ENCODE assay signal across 1 cellular context in genomic region chr19:44905437-44906160, GRCh38.
TF ChIP-seq lines count a peak whose summit lies in the region.

TSS of gene APOE (plus strand) at chr19:44905796. CDS start at chr19:44906625, 829 bp downstream.

TF ChIP-seq in HCT116, 20 proteins besides CTCF, POLR2A, EP300 and RAD21 (continued from another document):
- TF ChIP-seq, protein P1, sequence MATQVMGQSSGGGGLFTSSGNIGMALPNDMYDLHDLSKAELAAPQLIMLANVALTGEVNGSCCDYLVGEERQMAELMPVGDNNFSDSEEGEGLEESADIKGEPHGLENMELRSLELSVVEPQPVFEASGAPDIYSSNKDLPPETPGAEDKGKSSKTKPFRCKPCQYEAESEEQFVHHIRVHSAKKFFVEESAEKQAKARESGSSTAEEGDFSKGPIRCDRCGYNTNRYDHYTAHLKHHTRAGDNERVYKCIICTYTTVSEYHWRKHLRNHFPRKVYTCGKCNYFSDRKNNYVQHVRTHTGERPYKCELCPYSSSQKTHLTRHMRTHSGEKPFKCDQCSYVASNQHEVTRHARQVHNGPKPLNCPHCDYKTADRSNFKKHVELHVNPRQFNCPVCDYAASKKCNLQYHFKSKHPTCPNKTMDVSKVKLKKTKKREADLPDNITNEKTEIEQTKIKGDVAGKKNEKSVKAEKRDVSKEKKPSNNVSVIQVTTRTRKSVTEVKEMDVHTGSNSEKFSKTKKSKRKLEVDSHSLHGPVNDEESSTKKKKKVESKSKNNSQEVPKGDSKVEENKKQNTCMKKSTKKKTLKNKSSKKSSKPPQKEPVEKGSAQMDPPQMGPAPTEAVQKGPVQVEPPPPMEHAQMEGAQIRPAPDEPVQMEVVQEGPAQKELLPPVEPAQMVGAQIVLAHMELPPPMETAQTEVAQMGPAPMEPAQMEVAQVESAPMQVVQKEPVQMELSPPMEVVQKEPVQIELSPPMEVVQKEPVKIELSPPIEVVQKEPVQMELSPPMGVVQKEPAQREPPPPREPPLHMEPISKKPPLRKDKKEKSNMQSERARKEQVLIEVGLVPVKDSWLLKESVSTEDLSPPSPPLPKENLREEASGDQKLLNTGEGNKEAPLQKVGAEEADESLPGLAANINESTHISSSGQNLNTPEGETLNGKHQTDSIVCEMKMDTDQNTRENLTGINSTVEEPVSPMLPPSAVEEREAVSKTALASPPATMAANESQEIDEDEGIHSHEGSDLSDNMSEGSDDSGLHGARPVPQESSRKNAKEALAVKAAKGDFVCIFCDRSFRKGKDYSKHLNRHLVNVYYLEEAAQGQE (IDR thresholded peaks at IDR 0.05; ENCODE audit: low read depth), result no peak
TF ChIP-seq in HCT116: peak in this region for 0.
